29 cellular contexts compared by ENCODE assay signal in genomic region chr3:122907471-122907870, GRCh38.
"Had no signal": no experiment of that assay in that cellular context is flagged by ENCODE, and none has a peak within 500 bp of the region (broad histone marks: within the 10 kb centered on the region; RNA-seq: fewer than 3 reads in every experiment).

No MANE protein-coding gene starts in this region.

- ATAC-seq: activated CD4-positive, alpha-beta T cell treated with anti-CD3 and anti-CD28 coated beads for 36 hours; activated CD8-positive, alpha-beta T cell treated with anti-CD3 and anti-CD28 coated beads, Interleukin-2, amount 10 ng/mL, durations not matched to agents 7 days and 5 days; activated naive CD4-positive, alpha-beta T cell treated with anti-CD3 and anti-CD28 coated beads, Interleukin-2, amount 50 U/mL, for 72 hours; activated T-cell treated with anti-CD3 and anti-CD28 coated beads, Interleukin-2, amount 50 U/mL, for 4 hours; effector memory CD8-positive, alpha-beta T cell; gastroesophageal sphincter had no signal

- H3K9me3 Mint-ChIP-seq: activated CD4-positive, alpha-beta memory T cell treated with anti-CD3 and anti-CD28 coated beads for 36 hours; activated CD4-positive, alpha-beta T cell treated with anti-CD3 and anti-CD28 coated beads, Interleukin-2, amount 10 ng/mL, durations not matched to agents 24 days and 14 days; activated T-helper 2 cell treated with anti-CD3 and anti-CD28 coated beads, Interferon-gamma antibody, Interleukin-2, Interleukin-4, amounts not matched to agents 10 μg/mL and 5 μg/mL and 100 μg/mL, durations not matched to agents 14 hours and 24 hours and 36 hours; central memory CD8-positive, alpha-beta T cell; dendritic cell treated with granulocyte-macrophage colony-stimulating factor and Interleukin-4, amounts not matched to agents 40 ng/mL and 50 ng/mL, for 4 days; effector memory CD8-positive, alpha-beta T cell had no signal

- H3K4me1 ChIP-seq: ascending aorta, breast epithelium, esophagus squamous epithelium, gastroesophageal sphincter had no signal

- FAIRE-seq: endometrium, endothelial cell of umbilical vein had no signal

- DNase-seq: activated CD4-positive, alpha-beta memory T cell treated with anti-CD3 and anti-CD28 coated beads for 36 hours; activated CD4-positive, alpha-beta T cell treated with anti-CD3 and anti-CD28 coated beads for 36 hours; activated CD4-positive, alpha-beta T cell treated with anti-CD3 and anti-CD28 coated beads, Interleukin-2, amount 10 ng/mL, durations not matched to agents 24 days and 14 days; activated CD4-positive, CD25-positive, alpha-beta regulatory T cell; activated CD4-positive, CD25-positive, alpha-beta regulatory T cell treated with anti-CD3 and anti-CD28 coated beads, Interleukin-2, amount 50 U/mL, for 72 hours; activated CD8-positive, alpha-beta T cell treated with anti-CD3 and anti-CD28 coated beads, Interleukin-2, amount 10 ng/mL, durations not matched to agents 7 days and 5 days; activated effector memory CD4-positive, alpha-beta T cell treated with anti-CD3 and anti-CD28 coated beads, Interleukin-2, amount 50 U/mL, for 16 hours; activated naive CD4-positive, alpha-beta T cell treated with anti-CD3 and anti-CD28 coated beads for 36 hours; activated naive CD8-positive, alpha-beta T cell treated with anti-CD3 and anti-CD28 coated beads, Interleukin-2, amount 10 ng/mL, durations not matched to agents 7 days and 5 days; activated T-cell treated with anti-CD3 and anti-CD28 coated beads, Interleukin-2, amount 50 U/mL, for 4 hours; dorsolateral prefrontal cortex; effector CD4-positive, alpha-beta T cell; effector memory CD8-positive, alpha-beta T cell; esophagus squamous epithelium; foreskin melanocyte; T-helper 2 cell had no signal

- H3K27ac ChIP-seq: ascending aorta, breast epithelium, cardiac muscle cell, coronary artery, dorsolateral prefrontal cortex, epithelial cell of prostate, esophagus squamous epithelium, gastroesophageal sphincter had no signal

- H3K4me3 ChIP-seq: ascending aorta, breast epithelium, cardiac muscle cell, coronary artery, dorsolateral prefrontal cortex, esophagus squamous epithelium, gastroesophageal sphincter had no signal

- H3K4me3 Mint-ChIP-seq: activated CD4-positive, alpha-beta memory T cell treated with anti-CD3 and anti-CD28 coated beads for 36 hours; activated CD4-positive, alpha-beta T cell treated with anti-CD3 and anti-CD28 coated beads for 36 hours; activated CD4-positive, alpha-beta T cell treated with anti-CD3 and anti-CD28 coated beads, Interleukin-2, amount 10 ng/mL, durations not matched to agents 24 days and 14 days; activated CD8-positive, alpha-beta T cell treated with anti-CD3 and anti-CD28 coated beads, Interleukin-2, amount 10 ng/mL, durations not matched to agents 7 days and 5 days; activated naive CD4-positive, alpha-beta T cell treated with anti-CD3 and anti-CD28 coated beads for 36 hours; activated naive CD8-positive, alpha-beta T cell treated with anti-CD3 and anti-CD28 coated beads, Interleukin-2, amount 10 ng/mL, durations not matched to agents 7 days and 5 days; activated T-cell treated with anti-CD3 and anti-CD28 coated beads, Interleukin-2, amount 50 U/mL, for 4 hours; brain; central memory CD8-positive, alpha-beta T cell; dendritic cell treated with granulocyte-macrophage colony-stimulating factor and Interleukin-4, amounts not matched to agents 40 ng/mL and 50 ng/mL, for 4 days; effector memory CD8-positive, alpha-beta T cell had no signal

- H3K27me3 ChIP-seq: ascending aorta, cardiac muscle cell had no signal

- H3K27ac Mint-ChIP-seq: activated CD4-positive, alpha-beta memory T cell treated with anti-CD3 and anti-CD28 coated beads for 36 hours; activated CD4-positive, alpha-beta T cell treated with anti-CD3 and anti-CD28 coated beads for 36 hours; activated CD4-positive, alpha-beta T cell treated with anti-CD3 and anti-CD28 coated beads, Interleukin-2, amount 10 ng/mL, durations not matched to agents 24 days and 14 days; activated CD8-positive, alpha-beta T cell treated with anti-CD3 and anti-CD28 coated beads, Interleukin-2, amount 10 ng/mL, durations not matched to agents 7 days and 5 days; activated naive CD4-positive, alpha-beta T cell treated with anti-CD3 and anti-CD28 coated beads for 36 hours; activated naive CD4-positive, alpha-beta T cell treated with anti-CD3 and anti-CD28 coated beads, Interleukin-2, amount 50 U/mL, for 72 hours; activated naive CD8-positive, alpha-beta T cell treated with anti-CD3 and anti-CD28 coated beads, Interleukin-2, amount 10 ng/mL, durations not matched to agents 7 days and 5 days; activated T-helper 2 cell treated with anti-CD3 and anti-CD28 coated beads, Interferon-gamma antibody, Interleukin-2, Interleukin-4, amounts not matched to agents 10 μg/mL and 5 μg/mL and 100 μg/mL, durations not matched to agents 14 hours and 24 hours and 36 hours; dendritic cell treated with granulocyte-macrophage colony-stimulating factor and Interleukin-4, amounts not matched to agents 40 ng/mL and 50 ng/mL, for 4 days; effector memory CD8-positive, alpha-beta T cell had no signal

- H3K36me3 ChIP-seq: ascending aorta, breast epithelium, cardiac muscle cell, esophagus squamous epithelium, gastroesophageal sphincter had no signal

- H3K9me3 ChIP-seq: breast epithelium, esophagus squamous epithelium, gastroesophageal sphincter had no signal

- H3K4me1 Mint-ChIP-seq: activated CD4-positive, alpha-beta T cell treated with anti-CD3 and anti-CD28 coated beads for 36 hours; activated CD4-positive, alpha-beta T cell treated with anti-CD3 and anti-CD28 coated beads, Interleukin-2, amount 10 ng/mL, durations not matched to agents 24 days and 14 days; activated naive CD8-positive, alpha-beta T cell treated with anti-CD3 and anti-CD28 coated beads, Interleukin-2, amount 10 ng/mL, durations not matched to agents 7 days and 5 days; central memory CD8-positive, alpha-beta T cell had no signal

- H3K36me3 Mint-ChIP-seq: activated naive CD8-positive, alpha-beta T cell treated with anti-CD3 and anti-CD28 coated beads, Interleukin-2, amount 10 ng/mL, durations not matched to agents 7 days and 5 days had no signal
